Comparison of ENCODE assay signal across 34 cellular contexts in genomic region chr20:40393680-40394079, GRCh38.
"Had no signal": no experiment of that assay in that cellular context is flagged by ENCODE, and none has a peak within 500 bp of the region (broad histone marks: within the 10 kb centered on the region; RNA-seq: fewer than 3 reads in every experiment).

No MANE protein-coding gene starts in this region.

- H3K4me2 ChIP-seq: KMS-11 had no signal

- H3K36me3 ChIP-seq: MG63 had no signal

- H3K27ac ChIP-seq: KMS-11 had no signal

- H3K9ac ChIP-seq: KMS-11 had no signal

- H3K27me3 ChIP-seq: MG63 had no signal

- H3K4me3 ChIP-seq: MG63 had no signal

- H3K9me3 ChIP-seq: MG63 had no signal

- DNase-seq: Kasumi-1, KBM-7, KG1, MG63, MM.1S, MV-4-11, NCI-H1048, NCI-H1092, NCI-H1092 treated with DMSO at 0.1 percent for 48 hours, NCI-H1105, NCI-H1105 treated with DMSO at 0.1 percent for 48 hours, NCI-H1417, NCI-H1417 treated with DMSO at 0.1 percent for 48 hours, NCI-H1436, NCI-H1436 treated with DMSO at 0.1 percent for 48 hours, NCI-H146, NCI-H1694, NCI-H1694 treated with DMSO at 0.1 percent for 48 hours, NCI-H187, NCI-H187 treated with DMSO at 0.1 percent for 48 hours, NCI-H1930, NCI-H2029, NCI-H2029 treated with DMSO at 0.1 percent for 48 hours, NCI-H2081, NCI-H2081 treated with DMSO at 0.1 percent for 48 hours, NCI-H2107, NCI-H2171, NCI-H2171 treated with DMSO at 0.1 percent for 48 hours, NCI-H2227 treated with DMSO at 0.1 percent for 48 hours, NCI-H226, NCI-H345, NCI-H446, NCI-H446 treated with DMSO at 0.1 percent for 48 hours had no signal
